Comparison of ENCODE assay signal across 12 cellular contexts in genomic region chr4:128858875-128859696, GRCh38. TPM values are rescaled to one million over a fixed set of nuclear protein-coding genes. Genes with fewer than 3 reads are reported as not detected.
DNase-seq lines count a peak whose midpoint lies in the region; ATAC-seq lines count a peak whose summit lies in the region.
"Had no signal": no experiment of that assay in that cellular context is flagged by ENCODE, and none has a peak within 500 bp of the region (broad histone marks: within the 10 kb centered on the region; RNA-seq: fewer than 3 reads in every experiment).

No MANE protein-coding gene starts in this region.

- WGBS in right cardiac atrium: 70% methylated on average over 19 of the region's 19 CpGs

- peaks cover 34% of the 10 kb centered on the region for H3K4me1 ChIP-seq in adipocyte (ENCODE audit: control insufficient read depth, insufficient read depth, low read length)
- peaks cover 3% of the 10 kb centered on the region for H3K4me1 ChIP-seq in right cardiac atrium (ENCODE audit: control insufficient read depth, insufficient read depth, low read length)

- H3K9me3 ChIP-seq in adipocyte (ENCODE audit: control insufficient read depth, low read length): no peaks in the 10 kb centered on the region
- no peaks in the 10 kb centered on the region for H3K9me3 ChIP-seq in right cardiac atrium (ENCODE audit: control insufficient read depth, low read length)
- H3K9me3 ChIP-seq: A549 had no signal

- ATAC-seq in activated CD8-positive, alpha-beta memory T cell treated with anti-CD3 and anti-CD28 coated beads, Interleukin-2, amount 10 ng/mL, durations not matched to agents 7 days and 5 days: no peak
- peak; percentile 42 to 49 for ATAC-seq in right cardiac atrium
- ATAC-seq: A549 had no signal

- peak overlapping the region; percentile 2 for H3K4me3 ChIP-seq in adipocyte (ENCODE audit: low read length)
- H3K4me3 ChIP-seq in right cardiac atrium (ENCODE audit: low read length): no peak overlapping the region
- H3K4me3 ChIP-seq: A549, skin epidermis had no signal

- no peaks in the 10 kb centered on the region for H3K9me3 Mint-ChIP-seq in activated CD8-positive, alpha-beta memory T cell treated with anti-CD3 and anti-CD28 coated beads, Interleukin-2, amount 10 ng/mL, durations not matched to agents 7 days and 5 days (ENCODE audit: low read depth)

- peaks cover 82% of the 10 kb centered on the region for H3K36me3 ChIP-seq in adipocyte (ENCODE audit: control insufficient read depth, insufficient read depth, low read length, severe bottlenecking)

- peak overlapping the region; percentile 51 for H3K27ac Mint-ChIP-seq in activated CD8-positive, alpha-beta memory T cell treated with anti-CD3 and anti-CD28 coated beads, Interleukin-2, amount 10 ng/mL, durations not matched to agents 7 days and 5 days

- peaks cover 68% of the 10 kb centered on the region for H3K4me1 Mint-ChIP-seq in activated CD8-positive, alpha-beta memory T cell treated with anti-CD3 and anti-CD28 coated beads, Interleukin-2, amount 10 ng/mL, durations not matched to agents 7 days and 5 days

- H3K36me3 Mint-ChIP-seq in activated CD8-positive, alpha-beta memory T cell treated with anti-CD3 and anti-CD28 coated beads, Interleukin-2, amount 10 ng/mL, durations not matched to agents 7 days and 5 days: peaks cover 58% of the 10 kb centered on the region

- no peak overlapping the region for H3K27ac ChIP-seq in right cardiac atrium (ENCODE audit: low read length)
- H3K27ac ChIP-seq: A549 had no signal

- no peaks in the 10 kb centered on the region for H3K27me3 Mint-ChIP-seq in activated CD8-positive, alpha-beta memory T cell treated with anti-CD3 and anti-CD28 coated beads, Interleukin-2, amount 10 ng/mL, durations not matched to agents 7 days and 5 days

- no peak overlapping the region for H3K4me3 Mint-ChIP-seq in activated CD8-positive, alpha-beta memory T cell treated with anti-CD3 and anti-CD28 coated beads, Interleukin-2, amount 10 ng/mL, durations not matched to agents 7 days and 5 days

- peak overlapping the region; percentile 15 for H3K9ac ChIP-seq in adipocyte (ENCODE audit: low read length)

- intact Hi-C loops in right cardiac atrium (cut with DNase I): loop anchor here in 1 of 4 donors (10.0 kb wide), 1 partner anchor 294 kb away; no protein-coding TSS in a partner anchor

- DNase-seq in activated CD8-positive, alpha-beta memory T cell treated with anti-CD3 and anti-CD28 coated beads, Interleukin-2, amount 10 ng/mL, durations not matched to agents 7 days and 5 days: no peak
- DNase-seq in activated CD8-positive, alpha-beta memory T cell treated with anti-CD3 and anti-CD28 coated beads, Interleukin-2, amount 50 U/mL, for 4 hours: no peak
- peak; percentile 42 for DNase-seq in adipocyte (ENCODE audit: low read depth)
- DNase-seq in right cardiac atrium: peak in 2 of 3 donors; percentile 34 to 63
- peak; percentile 31 for DNase-seq in stromal cell of bone marrow (ENCODE audit: low read depth)
- DNase-seq in D341Med (ENCODE audit: low spot score): no peak
- no peak for DNase-seq in foreskin melanocyte
- DNase-seq in activated CD4-positive, alpha-beta T cell treated with anti-CD3 and anti-CD28 coated beads, Interleukin-2, amount 50 U/mL, for 48 hours: no peak
- DNase-seq: NCI-H510A treated with DMSO at 0.1 percent for 48 hours; stimulated activated CD8-positive, alpha-beta memory T cell treated with anti-CD3 and anti-CD28 coated beads, Interleukin-4, amount 100 ng/mL, for 48 hours had no signal

- CTCF ChIA-PET in activated CD8-positive, alpha-beta memory T cell treated with anti-CD3 and anti-CD28 coated beads, Interleukin-2, amount 10 ng/mL, durations not matched to agents 7 days and 5 days (lab: Charles Lee): no interaction called here

- H3K27me3 ChIP-seq in adipocyte (replicated peaks; ENCODE audit: control insufficient read depth, insufficient read depth, low read length): no peaks in the 10 kb centered on the region
- H3K27me3 ChIP-seq in right cardiac atrium (ENCODE audit: control insufficient read depth, insufficient read depth): no peaks in the 10 kb centered on the region

RNA-seq across cellular contexts. Expression of gene JADE1, which starts 49.6 kb away (rescaled TPM):
- total RNA-seq in activated CD8-positive, alpha-beta memory T cell treated with anti-CD3 and anti-CD28 coated beads, Interleukin-2, amount 10 ng/mL, durations not matched to agents 7 days and 5 days: 10 to 100 TPM; 30.4 to 31.2 TPM
- total RNA-seq in right cardiac atrium: 10 to 100 TPM; 24.0 to 41.0 (median 26.7) TPM
- 13.9 TPM for polyA plus RNA-seq in right cardiac atrium

Comparison
In these comparisons a context has a peak if more than half of its experiments do, and no peak if none do; other contexts are left out.
1. DNase-seq: peak in adipocyte (single experiment), right cardiac atrium (2 of 3) and stromal cell of bone marrow (single experiment); none in activated CD8-positive, alpha-beta memory T cell treated with anti-CD3 and anti-CD28 coated beads, Interleukin-2, amount 10 ng/mL, durations not matched to agents 7 days and 5 days (single experiment), activated CD8-positive, alpha-beta memory T cell treated with anti-CD3 and anti-CD28 coated beads, Interleukin-2, amount 50 U/mL, for 4 hours (single experiment), D341Med (single experiment), foreskin melanocyte (single experiment) and activated CD4-positive, alpha-beta T cell treated with anti-CD3 and anti-CD28 coated beads, Interleukin-2, amount 50 U/mL, for 48 hours (0 of 2).